ENCODE assay signal across 8 cellular contexts in the genomic region with DNA sequence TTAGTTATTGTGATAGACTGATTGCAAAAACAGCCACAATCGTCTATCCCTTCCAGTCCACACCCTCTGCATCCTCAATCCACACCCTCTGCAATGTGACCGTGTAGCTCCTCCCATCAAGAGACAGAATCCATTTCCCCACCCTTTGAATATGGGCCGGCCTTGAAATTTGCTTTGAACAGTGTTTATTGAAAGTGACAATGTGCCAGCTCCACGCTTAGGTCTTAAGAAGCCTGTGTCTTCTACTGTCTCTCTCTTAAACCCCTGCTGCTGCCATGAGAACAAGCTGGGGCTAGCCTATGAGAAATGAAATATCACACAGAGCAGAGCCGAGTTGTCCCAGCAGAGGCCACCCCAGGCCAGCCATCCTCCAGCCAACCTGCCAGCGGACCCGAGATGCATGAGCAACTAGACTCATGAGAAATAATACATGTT. TPM values are rescaled to one million over a fixed set of nuclear protein-coding genes. Genes with fewer than 3 reads are reported as not detected.
A peak's percentile ranks its signal among the peaks of the same experiment; 100 is the strongest.
DNase-seq lines count a peak whose midpoint lies in the region; ATAC-seq and TF ChIP-seq lines count a peak whose summit lies in the region.

No MANE protein-coding gene starts in this region.

- H3K36me3 Mint-ChIP-seq in MCF 10A (ENCODE audit: insufficient read depth, unreplicated experiment), result no peaks in the 10 kb centered on the region
- H3K36me3 Mint-ChIP-seq in stimulated activated naive B cell treated with anti-CD40 and anti-IgM and Interleukin-4, amounts not matched to agents 10 μg/mL and 1 μg/mL and 100 μg/mL, for 72 hours, result no peaks in the 10 kb centered on the region

- H3K9me3 Mint-ChIP-seq in MCF 10A (ENCODE audit: unreplicated experiment), result no peaks in the 10 kb centered on the region
- H3K9me3 Mint-ChIP-seq in stimulated activated naive B cell treated with anti-CD40 and anti-IgM and Interleukin-4, amounts not matched to agents 10 μg/mL and 1 μg/mL and 100 μg/mL, for 72 hours, result peaks cover 0 to 2% of the 10 kb centered on the region in 2 donors

- peak overlapping the region; percentile 8 for H3K4me3 Mint-ChIP-seq in MCF 10A (ENCODE audit: unreplicated experiment)
- no peak overlapping the region for H3K4me3 Mint-ChIP-seq in stimulated activated naive B cell treated with anti-CD40 and anti-IgM and Interleukin-4, amounts not matched to agents 10 μg/mL and 1 μg/mL and 100 μg/mL, for 72 hours

- no peaks in the 10 kb centered on the region for H3K27me3 Mint-ChIP-seq in MCF 10A (ENCODE audit: insufficient read depth, unreplicated experiment)
- H3K27me3 Mint-ChIP-seq in stimulated activated naive B cell treated with anti-CD40 and anti-IgM and Interleukin-4, amounts not matched to agents 10 μg/mL and 1 μg/mL and 100 μg/mL, for 72 hours, result peaks cover 5 to 9% of the 10 kb centered on the region in 2 donors

- BruUV-seq in MCF 10A (replicated peaks; lab: Mats Ljungman, UMichigan), result no TSS peak

- CTCF ChIA-PET in MCF 10A (lab: Yijun Ruan, JAX) (interaction anchor here (0.5 to 8.6 kb wide), 31 partner anchors 9 to 261 kb away, joined by 3 to 83 read pairs (median 4); partner anchors contain the start of gene MICAL2), GM10248 (lab: Yijun Ruan, JAX) (interaction anchor here (1.1 to 1.6 kb wide), 4 partner anchors 10 to 149 kb away, joined by 3 to 7 read pairs (median 4); no protein-coding TSS in a partner anchor)

- no peak overlapping the region for H3K27ac ChIP-seq in SJCRH30

- peak overlapping the region; percentile 37 for H3K27ac Mint-ChIP-seq in MCF 10A (ENCODE audit: low read depth, unreplicated experiment)
- H3K27ac Mint-ChIP-seq in stimulated activated naive B cell treated with anti-CD40 and anti-IgM and Interleukin-4, amounts not matched to agents 10 μg/mL and 1 μg/mL and 100 μg/mL, for 72 hours, result no peak overlapping the region

- no peaks in the 10 kb centered on the region for H3K36me3 ChIP-seq in SJCRH30

- POLR2A ChIA-PET in MCF 10A (lab: Yijun Ruan, JAX), result interaction anchor here (0.6 to 5.5 kb wide), 16 partner anchors 9 to 1230 kb away, joined by 3 to 65 read pairs (median 4); partner anchors contain the start of genes MICAL2 and ZBED5
- POLR2A ChIA-PET in GM10248 (lab: Yijun Ruan, JAX), result no interaction called here

- H3K4me3 ChIP-seq in LNCaP clone FGC (ENCODE audit: low read depth, low read length) (no peak overlapping the region), lower leg skin (ENCODE audit: low read depth, poor library complexity, severe bottlenecking) (no peak overlapping the region), SJCRH30 (no peak overlapping the region)

- WGBS in lower leg skin, 2 donors, result 17 to 21% methylated on average over 7 of the region's 7 CpGs

- intact Hi-C loops in MCF 10A (cut with micrococcal nuclease) (loop anchor here (1.0 to 5.0 kb wide), 3 partner anchors 41 to 193 kb away; no protein-coding TSS in a partner anchor), lower leg skin (cut with DNase I; ENCODE audit: low total_unique reads) (no loop called here)

- peaks cover 45% of the 10 kb centered on the region for H3K4me1 Mint-ChIP-seq in MCF 10A (ENCODE audit: insufficient read depth, unreplicated experiment)
- H3K4me1 Mint-ChIP-seq in stimulated activated naive B cell treated with anti-CD40 and anti-IgM and Interleukin-4, amounts not matched to agents 10 μg/mL and 1 μg/mL and 100 μg/mL, for 72 hours, result peaks cover 3 to 11% of the 10 kb centered on the region in 2 donors

- no peak for TF ChIP-seq POLR2A in lower leg skin (IDR thresholded peaks at IDR 0.05)

- no peak for ATAC-seq in stimulated activated naive B cell treated with anti-CD40 and anti-IgM and Interleukin-4, amounts not matched to agents 10 μg/mL and 1 μg/mL and 100 μg/mL, for 72 hours (replicated peaks)

- TF ChIP-seq CTCF in LNCaP clone FGC (IDR thresholded peaks at IDR 0.05; ENCODE audit: control insufficient read depth, extremely low read depth, insufficient read depth) (peak; percentile 16), MCF 10A (IDR thresholded peaks at IDR 0.05; ENCODE audit: unreplicated experiment) (peak; percentile 21), lower leg skin (IDR thresholded peaks at IDR 0.05) (no peak), GM10248 (IDR thresholded peaks at IDR 0.05; ENCODE audit: control extremely low read depth, extremely low read depth, low read depth, missing control alignments) (no peak)

- no peaks in the 10 kb centered on the region for H3K27me3 ChIP-seq in SJCRH30

- peaks cover 30% of the 10 kb centered on the region for H3K4me1 ChIP-seq in SJCRH30

- DNase-seq in AG20443 (ENCODE audit: low spot score) (peak; percentile 73), LNCaP clone FGC (ENCODE audit: low read depth) (no peak), MCF 10A (ENCODE audit: unreplicated experiment) (peak; percentile 76), lower leg skin (ENCODE audit: low spot score in 2 of 2) (peak; percentile 82 to 89), SJCRH30 (no peak), GM10248 (ENCODE audit: extremely low spot score) (no peak), middle frontal gyrus (ENCODE audit: extremely low spot score, low spot score) (no peak)
- no peak for DNase-seq in stimulated activated naive B cell treated with anti-CD40 and anti-IgM and Interleukin-4, amounts not matched to agents 10 μg/mL and 1 μg/mL and 100 μg/mL, for 72 hours

- 0 out of 2 replicates have a peak, but pooled peaks cover 3% of the 10 kb centered on the region for H3K9me3 ChIP-seq in SJCRH30 (replicated peaks)

RNA-seq across cellular contexts. Expression of gene MICAL2, which starts 22.3 kb away (rescaled TPM):
- total RNA-seq in MCF 10A (2022) (151 and 154 TPM in 2 replicates), lower leg skin (100 to 1,000 TPM; 117 to 238 (median 145) TPM)
- 5.9 and 7.8 TPM in 2 replicates for total RNA-seq in SJCRH30 (2014; rRNA removed; shearing (Covaris generic))

Comparison
In these comparisons a context has a peak if more than half of its experiments do, and no peak if none do; other contexts are left out.
1. DNase-seq: peak in AG20443 (single experiment), MCF 10A (single experiment) and lower leg skin (2 of 2); none in LNCaP clone FGC (single experiment), SJCRH30 (0 of 2), stimulated activated naive B cell treated with anti-CD40 and anti-IgM and Interleukin-4, amounts not matched to agents 10 μg/mL and 1 μg/mL and 100 μg/mL, for 72 hours (single experiment), GM10248 (single experiment) and middle frontal gyrus (single experiment).
2. CTCF ChIP-seq: peak in LNCaP clone FGC (single experiment) and MCF 10A (single experiment); none in lower leg skin (0 of 3) and GM10248 (single experiment).
3. RNA of gene MICAL2, which starts 22.3 kb away (total RNA-seq): 117 to 238 TPM in lower leg skin and 151 to 154 TPM in MCF 10A; 5.9 to 7.8 TPM in SJCRH30; every median in the first group is over 10 times any median in the second.